Comparison of ENCODE assay signal across 8 cellular contexts in genomic region chr20:36461600-36462439, GRCh38.
DNase-seq lines count a peak whose midpoint lies in the region; ATAC-seq and TF ChIP-seq lines count a peak whose summit lies in the region.

No MANE protein-coding gene starts in this region.

- H3K4me1 ChIP-seq in SJCRH30 = peaks cover 29% of the 10 kb centered on the region
- H3K4me1 ChIP-seq in prostate gland (replicated peaks) = peaks cover 6% of the 10 kb centered on the region

- 0 to 2% (median 1%) methylated on average over 25 to 38 of the region's 58 CpGs for WGBS in adipose tissue, 3 donors
- WGBS in prostate gland = under 1% methylated on average over 34 of the region's 58 CpGs

- peak; percentile 23 for ATAC-seq in HG02981 (IDR thresholded peaks at IDR 0.05; ENCODE audit: unreplicated experiment)
- ATAC-seq in left ventricle myocardium superior = peak; percentile 42
- no peak for ATAC-seq in GM21723 (IDR thresholded peaks at IDR 0.05; ENCODE audit: unreplicated experiment)

- H3K27ac ChIP-seq in SJCRH30 (peak overlapping the region; percentile 49), adipose tissue (ENCODE audit: low read depth, low read length) (peak overlapping the region; percentile 78), prostate gland (peak overlapping the region; percentile 94 to 95)

- no peaks in the 10 kb centered on the region for H3K27me3 ChIP-seq in SJCRH30
- no peaks in the 10 kb centered on the region for H3K27me3 ChIP-seq in prostate gland (replicated peaks; ENCODE audit: insufficient read depth)

- DNase-seq in NCI-H2081 (lab: John Stamatoyannopoulos, UW) (peak; percentile 31 to 40), NCI-H2081 treated with DMSO at 0.1 percent for 48 hours (lab: John Stamatoyannopoulos, UW) (no peak), SJCRH30 (peak; percentile 77 to 79), left ventricle myocardium superior (peak; percentile 84), prostate gland (ENCODE audit: low spot score) (peak; percentile 53)

- no peak for TF ChIP-seq POLR2A in prostate gland (IDR thresholded peaks at IDR 0.05)

- intact Hi-C loops in left ventricle myocardium superior (cut with micrococcal nuclease) (no loop called here), prostate gland (cut with DNase I) (loop anchor here (2.0 to 10.0 kb wide), 2 partner anchors 81 to 143 kb away; partner anchors contain the start of gene RAB5IF)

- no peak for TF ChIP-seq CTCF in prostate gland (IDR thresholded peaks at IDR 0.05)

- H3K9me3 ChIP-seq in SJCRH30 (replicated peaks) = no peaks in the 10 kb centered on the region
- H3K9me3 ChIP-seq in prostate gland = no peaks in the 10 kb centered on the region

- peak overlapping the region; percentile 94 for H3K4me3 ChIP-seq in SJCRH30
- H3K4me3 ChIP-seq in prostate gland = peak overlapping the region; percentile 54 to 77

- H3K36me3 ChIP-seq in SJCRH30 (no peaks in the 10 kb centered on the region), prostate gland (no peaks in the 10 kb centered on the region)
